In genomic region chr18:24055878-24056277, GRCh38 we compare ENCODE assay signal across 11 cellular contexts. TPM values are rescaled to one million over a fixed set of nuclear protein-coding genes. Genes with fewer than 3 reads are reported as not detected.
DNase-seq lines count a peak whose midpoint lies in the region; ATAC-seq and TF ChIP-seq lines count a peak whose summit lies in the region.
"Had no signal": no experiment of that assay in that cellular context is flagged by ENCODE, and none has a peak within 500 bp of the region (broad histone marks: within the 10 kb centered on the region; RNA-seq: fewer than 3 reads in every experiment).

No MANE protein-coding gene starts in this region.

- H3K18ac ChIP-seq in mesendoderm (ENCODE audit: low read length), result no peak overlapping the region

- H3K79me2 ChIP-seq in GM23338 (replicated peaks; ENCODE audit: insufficient read depth), result peaks cover 100% of the 10 kb centered on the region
- no peaks in the 10 kb centered on the region for H3K79me2 ChIP-seq in mesendoderm (ENCODE audit: control insufficient read depth, insufficient read depth, low read length)

- no peak overlapping the region for H2AK5ac ChIP-seq in mesendoderm (ENCODE audit: low read length)

- peaks cover 17 to 41% of the 10 kb centered on the region in 2 donors for H3K36me3 Mint-ChIP-seq in CD4-positive, alpha-beta memory T cell
- H3K36me3 Mint-ChIP-seq in GM23338 (ENCODE audit: low read depth), result 0 out of 3 replicates have a peak, but pooled peaks cover 3% of the 10 kb centered on the region
- H3K36me3 Mint-ChIP-seq in T-cell, result peaks cover 18% of the 10 kb centered on the region

- no peak overlapping the region for H3K9ac ChIP-seq in mesendoderm (ENCODE audit: low read length)

- DNase-seq in CD4-positive, alpha-beta memory T cell, result no peak
- no peak for DNase-seq in GM23338 (ENCODE audit: low spot score)
- DNase-seq in T-cell, result no peak
- peak; percentile 12 for DNase-seq in mesendoderm
- no peak for DNase-seq in HUDEP-2 (lab: John Stamatoyannopoulos, UW; ENCODE audit: unreplicated experiment in 76 of 76)
- no peak for DNase-seq in RPMI8226
- DNase-seq in substantia nigra (lab: John Stamatoyannopoulos, UW), result no peak
- DNase-seq: Caco-2, endodermal cell, NCI-H510A had no signal

- intact Hi-C loops in CD4-positive, alpha-beta memory T cell (cut with micrococcal nuclease), result loop anchor here (2.0 kb wide), 2 partner anchors 13 to 37 kb away; no protein-coding TSS in a partner anchor

- no peaks in the 10 kb centered on the region for H3K79me1 ChIP-seq in mesendoderm (ENCODE audit: low read length)

- H3K9me3 Mint-ChIP-seq in CD4-positive, alpha-beta memory T cell, result no peaks in the 10 kb centered on the region
- no peaks in the 10 kb centered on the region for H3K9me3 Mint-ChIP-seq in GM23338
- peaks cover 0 to 5% (median 0%) of the 10 kb centered on the region in 3 donors for H3K9me3 Mint-ChIP-seq in T-cell

- no peaks in the 10 kb centered on the region for H3K36me3 ChIP-seq in CD4-positive, alpha-beta memory T cell (ENCODE audit: insufficient read depth, low read length)
- no peaks in the 10 kb centered on the region for H3K36me3 ChIP-seq in GM23338 (ENCODE audit: insufficient read depth)
- no peaks in the 10 kb centered on the region for H3K36me3 ChIP-seq in mesendoderm (ENCODE audit: control insufficient read depth, insufficient read depth, low read length)

- H3K23ac ChIP-seq in mesendoderm (ENCODE audit: low read length), result no peak overlapping the region

- no peak overlapping the region for H2AFZ ChIP-seq in GM23338

- no peaks in the 10 kb centered on the region for H3K9me3 ChIP-seq in CD4-positive, alpha-beta memory T cell (ENCODE audit: control insufficient read depth in 1 of 2, low read length in 2 of 2)
- H3K9me3 ChIP-seq: Caco-2 had no signal

- peaks cover 73 to 95% (median 84%) of the 10 kb centered on the region in 4 donors for H3K4me1 Mint-ChIP-seq in CD4-positive, alpha-beta memory T cell
- peaks cover 10% of the 10 kb centered on the region for H3K4me1 Mint-ChIP-seq in GM23338
- H3K4me1 Mint-ChIP-seq in T-cell, result peaks cover 68 to 88% (median 87%) of the 10 kb centered on the region in 3 donors

- ATAC-seq in GM23338 (peak; percentile 44; the same call in 2 of the 3 replicates), T-cell (replicated peaks in 1 of 4) (no peak), GM19397 (IDR thresholded peaks at IDR 0.05; ENCODE audit: unreplicated experiment) (no peak)

- no peak overlapping the region for H2BK5ac ChIP-seq in mesendoderm (ENCODE audit: low read length)

- CTCF ChIA-PET in CD4-positive, alpha-beta memory T cell (lab: Charles Lee; ENCODE audit: partially characterized antibody), result interaction anchor here (0.9 to 1.7 kb wide), 6 partner anchors 12 to 65 kb away, joined by 3 to 6 read pairs (median 4); no protein-coding TSS in a partner anchor
- CTCF ChIA-PET in T-cell (lab: Charles Lee), result interaction anchor here in 1 of 2 donors (1.3 kb wide), 1 partner anchor 92 kb away, joined by 4 read pairs; no protein-coding TSS in a partner anchor

- no peak overlapping the region for H3K56ac ChIP-seq in mesendoderm (ENCODE audit: low read length)

- H3K27ac ChIP-seq in CD4-positive, alpha-beta memory T cell (ENCODE audit: low read depth, low read length), result no peak overlapping the region
- H3K27ac ChIP-seq in GM23338 (ENCODE audit: low read depth) (no peak overlapping the region), mesendoderm (ENCODE audit: low read depth, low read length) (no peak overlapping the region), substantia nigra (ENCODE audit: low read depth, low read length, poor library complexity, severe bottlenecking) (no peak overlapping the region)

- H3K4ac ChIP-seq in mesendoderm (ENCODE audit: low read depth, low read length), result no peak overlapping the region

- H3K27me3 Mint-ChIP-seq in CD4-positive, alpha-beta memory T cell, result no peaks in the 10 kb centered on the region
- peaks cover 4% of the 10 kb centered on the region for H3K27me3 Mint-ChIP-seq in GM23338 (ENCODE audit: insufficient read depth, low read depth, poor library complexity)
- no peaks in the 10 kb centered on the region for H3K27me3 Mint-ChIP-seq in T-cell

- no peak overlapping the region for H3K4me3 ChIP-seq in CD4-positive, alpha-beta memory T cell (ENCODE audit: low read length in 2 of 2)
- H3K4me3 ChIP-seq in GM23338 (no peak overlapping the region), mesendoderm (ENCODE audit: low read length) (no peak overlapping the region)

- H3K27me3 ChIP-seq in CD4-positive, alpha-beta memory T cell (ENCODE audit: insufficient read depth, low read length), result no peaks in the 10 kb centered on the region
- H3K27me3 ChIP-seq in GM23338 (ENCODE audit: insufficient read depth) (no peaks in the 10 kb centered on the region), mesendoderm (ENCODE audit: insufficient read depth, low read length, poor library complexity) (no peaks in the 10 kb centered on the region)

- H3K4me2 ChIP-seq in GM23338, result 0 out of 2 replicates have a peak overlapping the region, but pooled peaks have one; percentile 5
- H3K4me2 ChIP-seq in mesendoderm (ENCODE audit: low read length), result no peak overlapping the region

- H4K20me1 ChIP-seq in GM23338 (replicated peaks; ENCODE audit: insufficient read depth), result peaks cover 31% of the 10 kb centered on the region

- H3K4me3 Mint-ChIP-seq in CD4-positive, alpha-beta memory T cell, result peak overlapping the region in 7 of 8 donors; percentile 10 to 85 (median 67)
- H3K4me3 Mint-ChIP-seq in GM23338 (no peak overlapping the region), T-cell (peak overlapping the region in 2 of 3 donors; percentile 4 to 45)
- H3K4me3 Mint-ChIP-seq: endodermal cell had no signal

- WGBS in mesendoderm (ENCODE audit: extremely low coverage, insufficient coverage, low lambda C conversion rate), result no CpG with 5 or more reads among the region's 2 CpGs

- no peak overlapping the region for H4K5ac ChIP-seq in mesendoderm (ENCODE audit: low read length)

- TF ChIP-seq CTCF in GM23338 (conservative IDR thresholded peaks at IDR 0.05; ENCODE audit: low read depth in 2 of 2), result no peak

- peak overlapping the region; percentile 28 to 89 (median 76) for H3K27ac Mint-ChIP-seq in CD4-positive, alpha-beta memory T cell
- H3K27ac Mint-ChIP-seq in GM23338 (no peak overlapping the region), T-cell (peak overlapping the region; percentile 13 to 47)
- H3K27ac Mint-ChIP-seq: endodermal cell had no signal

- no peak overlapping the region for H4K8ac ChIP-seq in mesendoderm (ENCODE audit: low read depth, low read length)

- no peaks in the 10 kb centered on the region for H3K9me2 ChIP-seq in GM23338 (ENCODE audit: insufficient read depth)

- H3K4me1 ChIP-seq in CD4-positive, alpha-beta memory T cell (ENCODE audit: insufficient read depth, low read length), result peaks cover 83% of the 10 kb centered on the region
- H3K4me1 ChIP-seq in GM23338 (ENCODE audit: insufficient read depth) (peaks cover 26% of the 10 kb centered on the region), mesendoderm (ENCODE audit: control insufficient read depth, low read depth, low read length) (no peaks in the 10 kb centered on the region)

- POLR2A ChIA-PET in CD4-positive, alpha-beta memory T cell (lab: Charles Lee; ENCODE audit: partially characterized antibody), result interaction anchor here (1.0 to 1.2 kb wide), 2 partner anchors 8 to 185 kb away, joined by 3 to 4 read pairs; no protein-coding TSS in a partner anchor
- POLR2A ChIA-PET in T-cell (lab: Charles Lee), result no interaction called here

- no peak overlapping the region for H2BK15ac ChIP-seq in mesendoderm (replicated peaks; ENCODE audit: low read depth)

- H3F3A ChIP-seq in GM23338 (replicated peaks; ENCODE audit: low read depth), result no peaks in the 10 kb centered on the region

- no peak overlapping the region for H2BK120ac ChIP-seq in mesendoderm (ENCODE audit: low read depth, low read length)

TF ChIP-seq in GM23338, 12 proteins besides CTCF, POLR2A, EP300 and RAD21 (continues in another document):
- no peak for TF ChIP-seq JUNB (IDR thresholded peaks at IDR 0.05; ENCODE audit: unreplicated experiment)

RNA-seq across cellular contexts. Expression of gene TTC39C, which starts 41.3 kb away (rescaled TPM):
- total RNA-seq in CD4-positive, alpha-beta memory T cell, result 100 to 1,000 TPM; 168 to 180 TPM
- 100 to 1,000 TPM; 134 to 165 TPM for polyA plus RNA-seq in CD4-positive, alpha-beta memory T cell
- 108 and 136 TPM in 2 replicates for total RNA-seq in GM23338 (2014; rRNA removed; shearing (Covaris generic))
- polyA plus RNA-seq in GM23338 (2016; fragmentation: Nextera tagmentation; extraction: Ambion mirVana), result 69.2 and 69.4 TPM in 2 replicates
- total RNA-seq in T-cell, result 100 to 1,000 TPM; 123 to 151 (median 136) TPM
- polyA plus RNA-seq in mesendoderm (2013, experiment 1 of 2), result 22.6 TPM
- polyA plus RNA-seq in mesendoderm (2013, experiment 2 of 2), result 24.1 TPM
